8 cellular contexts compared by ENCODE assay signal in the genomic region with DNA sequence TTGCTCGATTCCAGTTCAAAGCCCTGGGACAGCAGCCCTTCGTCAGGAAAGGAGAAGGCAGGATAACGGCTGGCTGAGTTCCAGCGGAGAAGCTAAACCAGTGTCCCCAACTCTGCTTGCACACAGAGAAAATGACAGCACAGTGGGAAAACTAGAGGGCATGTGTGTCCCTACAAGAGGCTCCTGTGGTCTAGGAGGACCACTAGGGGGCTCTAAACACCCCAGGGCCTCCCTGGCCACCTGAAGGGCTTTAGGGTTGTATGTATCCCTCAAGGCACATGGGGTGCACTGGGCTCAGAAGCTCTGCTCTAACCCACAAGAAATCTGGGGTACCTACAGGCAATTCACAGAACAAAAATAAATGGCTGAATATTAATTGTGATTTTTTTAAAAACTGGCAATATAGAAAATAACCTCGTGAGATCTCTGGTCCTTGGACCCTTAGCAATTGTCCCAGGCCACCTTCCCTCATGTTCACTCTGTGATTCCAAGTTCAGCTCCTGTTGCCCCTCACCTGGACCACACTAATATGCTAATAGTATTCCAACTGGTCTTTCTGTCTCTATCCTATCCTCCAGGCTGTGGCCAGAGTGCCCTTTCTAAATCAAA. TPM values are rescaled to one million over a fixed set of nuclear protein-coding genes. Genes with fewer than 3 reads are reported as not detected.
DNase-seq lines count a peak whose midpoint lies in the region; ATAC-seq, FAIRE-seq and TF ChIP-seq lines count a peak whose summit lies in the region.

No MANE protein-coding gene starts in this region.

- no peaks in the 10 kb centered on the region for H3K4me1 ChIP-seq in gastrocnemius medialis

- intact Hi-C loops in gastrocnemius medialis (cut with DNase I; ENCODE audit: low total_unique reads), result no loop called here

- ATAC-seq in gastrocnemius medialis, result no peak

- no peak for TF ChIP-seq POLR2A in gastrocnemius medialis (IDR thresholded peaks at IDR 0.05)

- H3K36me3 ChIP-seq in gastrocnemius medialis, result peaks cover 6 to 91% of the 10 kb centered on the region in 2 donors

- DNase-seq in activated gamma-delta T cell treated with Interleukin-2 at 50 U/mL for 16 hours (peak; percentile 35), activated gamma-delta T cell (lab: John Stamatoyannopoulos, UW) (no peak), HTR-8/SVneo (ENCODE audit: insufficient read length, low spot score) (peak; percentile 66), fibroblast of the aortic adventitia (ENCODE audit: low read depth) (peak; percentile 41), gastrocnemius medialis (no peak), DMS79 (lab: John Stamatoyannopoulos, UW) (no peak), C1 segment of cervical spinal cord (lab: John Stamatoyannopoulos, UW) (no peak)

- H3K4me3 ChIP-seq in WI38 (ENCODE audit: low read depth, low read length) (no peak overlapping the region), fibroblast of the aortic adventitia (ENCODE audit: low read depth, low read length) (no peak overlapping the region), gastrocnemius medialis (no peak overlapping the region)

- H3K27me3 ChIP-seq in gastrocnemius medialis, result no peaks in the 10 kb centered on the region

- no peak for FAIRE-seq in HTR-8/SVneo (lab: Jason Lieb, UNC)

- no peak overlapping the region for H3K27ac ChIP-seq in gastrocnemius medialis

- TF ChIP-seq CTCF in WI38 (IDR thresholded peaks at IDR 0.05; ENCODE audit: low read depth, low read length) (peak; percentile 72), fibroblast of the aortic adventitia (IDR thresholded peaks at IDR 0.05; ENCODE audit: insufficient read depth, low read length) (peak; percentile 79), gastrocnemius medialis (IDR thresholded peaks at IDR 0.05 in 4 of 5, conservative IDR thresholded peaks at IDR 0.05 in 1 of 5) (peak in 4 of 5 experiments; percentile 7 to 55 (median 23))

- in situ Hi-C loops in gastrocnemius medialis (cut with MboI; ENCODE audit: low sequenced_read_pairs in 4 of 4), result no loop called here

- H3K9me3 ChIP-seq in gastrocnemius medialis, result no peaks in the 10 kb centered on the region

RNA-seq across cellular contexts. Expression of a gene that starts 17.5 kb away (rescaled TPM):
- total RNA-seq in fibroblast of the aortic adventitia (ENCODE audit: low replicate concordance) (116 and 122 TPM in 2 replicates), gastrocnemius medialis (10 to 100 TPM; 23.0 to 36.9 (median 28.6) TPM)

Comparison
In these comparisons a context has a peak if more than half of its experiments do, and no peak if none do; other contexts are left out.
1. DNase-seq: peak in activated gamma-delta T cell treated with Interleukin-2 at 50 U/mL for 16 hours (single experiment), HTR-8/SVneo (single experiment) and fibroblast of the aortic adventitia (single experiment); none in activated gamma-delta T cell (single experiment), gastrocnemius medialis (0 of 2), DMS79 (single experiment) and C1 segment of cervical spinal cord (0 of 14).
2. CTCF ChIP-seq: peak in every context shown above with its lines; median percentile 79 in fibroblast of the aortic adventitia; 72 in WI38; 23 in gastrocnemius medialis.